ENCODE assay signal across 15 cellular contexts in the genomic region with DNA sequence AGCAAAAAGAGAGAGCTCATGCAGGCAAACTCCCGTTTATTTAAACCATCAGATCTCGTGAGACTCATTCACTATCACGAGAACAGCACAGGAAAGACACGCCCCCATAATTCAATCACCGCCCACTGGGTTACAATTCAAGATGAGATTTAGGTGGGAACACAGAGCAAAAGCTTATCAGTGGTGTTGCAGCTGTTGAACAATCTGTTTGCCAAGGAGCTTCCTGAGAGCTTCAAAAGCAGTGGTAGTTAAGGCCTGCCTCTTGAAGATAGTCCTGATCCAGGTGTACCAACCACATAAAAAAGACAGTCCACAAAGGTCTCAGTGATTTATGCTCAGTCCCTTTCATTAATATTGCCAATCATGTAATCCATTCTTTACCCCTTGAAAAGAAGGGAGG.
DNase-seq lines count a peak whose midpoint lies in the region; ATAC-seq and TF ChIP-seq lines count a peak whose summit lies in the region.
"Had no signal": no experiment of that assay in that cellular context is flagged by ENCODE, and none has a peak within 500 bp of the region (broad histone marks: within the 10 kb centered on the region; RNA-seq: fewer than 3 reads in every experiment).

No MANE protein-coding gene starts in this region.

- H3K36me3 ChIP-seq in right atrium auricular region (no peaks in the 10 kb centered on the region), heart left ventricle (no peaks in the 10 kb centered on the region), endodermal cell (ENCODE audit: control insufficient read depth, insufficient read depth, low read length) (no peaks in the 10 kb centered on the region)
- H3K36me3 ChIP-seq: BE2C had no signal

- no peak overlapping the region for H3K4me3 Mint-ChIP-seq in endodermal cell
- no peak overlapping the region for H3K4me3 Mint-ChIP-seq in activated T-helper 2 cell treated with anti-CD3 and anti-CD28 coated beads, Interferon-gamma antibody, Interleukin-2, Interleukin-4, amounts not matched to agents 10 μg/mL and 5 μg/mL and 100 μg/mL, durations not matched to agents 14 hours and 24 hours and 36 hours (ENCODE audit: low read depth)
- H3K4me3 Mint-ChIP-seq: CD4-positive, alpha-beta memory T cell had no signal

- WGBS in heart left ventricle, 4 donors = 65 to 79% (median 68%) methylated on average over 5 of the region's 5 CpGs
- WGBS in endodermal cell (ENCODE audit: insufficient coverage in 1 of 2, insufficient read length in 1 of 2), 2 experiments = 93 to 96% methylated on average over 5 of the region's 5 CpGs

- H3K9me3 ChIP-seq in right atrium auricular region (no peaks in the 10 kb centered on the region), heart left ventricle (peaks cover 0 to 3% (median 0%) of the 10 kb centered on the region in 12 donors), endodermal cell (ENCODE audit: control insufficient read depth, low read length) (peaks cover 5% of the 10 kb centered on the region)
- H3K9me3 ChIP-seq: BE2C had no signal

- POLR2A ChIA-PET in RWPE1 (lab: Yijun Ruan, JAX; ENCODE audit: low non-redundant PET) = no interaction called here

- H3K4me1 ChIP-seq in right atrium auricular region (no peaks in the 10 kb centered on the region), heart left ventricle (no peaks in the 10 kb centered on the region), endodermal cell (ENCODE audit: control insufficient read depth, insufficient read depth, low read length) (peaks cover 3% of the 10 kb centered on the region)
- H3K4me1 ChIP-seq: BE2C had no signal

- no peaks in the 10 kb centered on the region for H3K27me3 Mint-ChIP-seq in endodermal cell (ENCODE audit: insufficient read depth)
- no peaks in the 10 kb centered on the region for H3K27me3 Mint-ChIP-seq in activated T-helper 2 cell treated with anti-CD3 and anti-CD28 coated beads, Interferon-gamma antibody, Interleukin-2, Interleukin-4, amounts not matched to agents 10 μg/mL and 5 μg/mL and 100 μg/mL, durations not matched to agents 14 hours and 24 hours and 36 hours (ENCODE audit: low read depth)
- H3K27me3 Mint-ChIP-seq: CD4-positive, alpha-beta memory T cell had no signal

- H3K27ac ChIP-seq in right atrium auricular region (peak overlapping the region; percentile 39 to 47), heart left ventricle (peak overlapping the region in 3 of 12 donors; percentile 9 to 42 (median 41)), RWPE1 (peak overlapping the region; percentile 76; the same call in 1 of the 2 replicates), endodermal cell (ENCODE audit: low read depth, low read length) (no peak overlapping the region)

- H3K36me3 Mint-ChIP-seq in endodermal cell (ENCODE audit: low read depth) = no peaks in the 10 kb centered on the region
- no peaks in the 10 kb centered on the region for H3K36me3 Mint-ChIP-seq in activated T-helper 2 cell treated with anti-CD3 and anti-CD28 coated beads, Interferon-gamma antibody, Interleukin-2, Interleukin-4, amounts not matched to agents 10 μg/mL and 5 μg/mL and 100 μg/mL, durations not matched to agents 14 hours and 24 hours and 36 hours (ENCODE audit: low read depth)
- H3K36me3 Mint-ChIP-seq: CD4-positive, alpha-beta memory T cell had no signal

- DNase-seq in right atrium auricular region (ENCODE audit: low spot score) (no peak), heart left ventricle (no peak), RWPE1 (ENCODE audit: low spot score) (no peak), endodermal cell (no peak), glomerular visceral epithelial cell (ENCODE audit: extremely low spot score) (no peak), NCI-H226 (no peak)
- no peak for DNase-seq in activated T-helper 2 cell treated with anti-CD3 and anti-CD28 coated beads, Interferon-gamma antibody, Interleukin-2, Interleukin-4, amounts not matched to agents 10 μg/mL and 5 μg/mL and 100 μg/mL, durations not matched to agents 14 hours and 24 hours and 36 hours (ENCODE audit: low spot score)
- DNase-seq: BE2C; CD4-positive, alpha-beta memory T cell; DMS 273 treated with DMSO at 0.1 percent for 48 hours; MV-4-11; NCI-H1417 treated with DMSO at 0.1 percent for 48 hours; NCI-H2029 treated with DMSO at 0.1 percent for 48 hours; NCI-H524 treated with DMSO at 0.1 percent for 48 hours; Right ventricle myocardium superior had no signal

- no peaks in the 10 kb centered on the region for H3K27me3 ChIP-seq in right atrium auricular region
- H3K27me3 ChIP-seq in heart left ventricle = no peaks in the 10 kb centered on the region
- no peaks in the 10 kb centered on the region for H3K27me3 ChIP-seq in endodermal cell (ENCODE audit: control insufficient read depth, insufficient read depth, low read length, poor library complexity, severe bottlenecking)
- H3K27me3 ChIP-seq: BE2C had no signal

- intact Hi-C loops in heart left ventricle (cut with DNase I) = no loop called here
- intact Hi-C loops in activated T-helper 2 cell treated with anti-CD3 and anti-CD28 coated beads, Interferon-gamma antibody, Interleukin-2, Interleukin-4, amounts not matched to agents 10 μg/mL and 5 μg/mL and 100 μg/mL, durations not matched to agents 14 hours and 24 hours and 36 hours (cut with micrococcal nuclease) = no loop called here

- H3K4me3 ChIP-seq in right atrium auricular region (no peak overlapping the region), heart left ventricle (no peak overlapping the region), endodermal cell (ENCODE audit: low read length) (peak overlapping the region; percentile 4)

- H3K9me3 Mint-ChIP-seq in endodermal cell = peaks cover 6% of the 10 kb centered on the region
- H3K9me3 Mint-ChIP-seq in activated T-helper 2 cell treated with anti-CD3 and anti-CD28 coated beads, Interferon-gamma antibody, Interleukin-2, Interleukin-4, amounts not matched to agents 10 μg/mL and 5 μg/mL and 100 μg/mL, durations not matched to agents 14 hours and 24 hours and 36 hours = no peaks in the 10 kb centered on the region

- no peak for TF ChIP-seq POLR2A in heart left ventricle (IDR thresholded peaks at IDR 0.05)

- H3K9ac ChIP-seq in endodermal cell (ENCODE audit: extremely low read depth, low read length, poor library complexity, severe bottlenecking) = no peak overlapping the region

- TF ChIP-seq CTCF in right atrium auricular region (IDR thresholded peaks at IDR 0.05) = no peak
- TF ChIP-seq CTCF in heart left ventricle (IDR thresholded peaks at IDR 0.05) = no peak
- TF ChIP-seq CTCF in RWPE1 (conservative IDR thresholded peaks at IDR 0.05; ENCODE audit: low read depth) = no peak
- TF ChIP-seq CTCF in endodermal cell (conservative IDR thresholded peaks at IDR 0.05) = no peak

- CTCF ChIA-PET in RWPE1 (lab: Yijun Ruan, JAX) = no interaction called here

- H3K4me1 Mint-ChIP-seq in endodermal cell = peaks cover 21% of the 10 kb centered on the region
- no peaks in the 10 kb centered on the region for H3K4me1 Mint-ChIP-seq in activated T-helper 2 cell treated with anti-CD3 and anti-CD28 coated beads, Interferon-gamma antibody, Interleukin-2, Interleukin-4, amounts not matched to agents 10 μg/mL and 5 μg/mL and 100 μg/mL, durations not matched to agents 14 hours and 24 hours and 36 hours (ENCODE audit: low read depth)
- H3K4me1 Mint-ChIP-seq: CD4-positive, alpha-beta memory T cell had no signal

- H3K27ac Mint-ChIP-seq in endodermal cell = no peak overlapping the region
- no peak overlapping the region for H3K27ac Mint-ChIP-seq in activated T-helper 2 cell treated with anti-CD3 and anti-CD28 coated beads, Interferon-gamma antibody, Interleukin-2, Interleukin-4, amounts not matched to agents 10 μg/mL and 5 μg/mL and 100 μg/mL, durations not matched to agents 14 hours and 24 hours and 36 hours
- H3K27ac Mint-ChIP-seq: CD4-positive, alpha-beta memory T cell had no signal

- ATAC-seq in heart left ventricle = no peak
